In the genomic region with DNA sequence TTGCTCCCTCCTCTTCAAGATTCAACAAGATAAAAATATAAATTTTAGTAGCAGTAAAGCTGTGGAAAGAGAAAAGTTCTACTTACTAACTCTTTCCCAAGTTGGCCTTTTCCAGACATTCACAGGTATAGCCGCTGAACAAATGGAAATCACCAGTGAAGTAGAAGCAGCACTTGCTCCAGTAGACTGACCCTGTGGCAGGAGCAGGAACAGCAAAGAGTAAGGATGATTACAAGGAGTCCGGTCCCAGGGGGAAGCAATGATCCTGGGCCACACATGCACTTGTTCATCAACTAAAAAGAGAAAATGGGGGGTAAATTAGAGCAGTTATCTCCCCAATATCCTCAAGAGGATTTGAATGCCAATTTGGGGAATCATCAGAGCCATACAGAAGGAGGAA, we compare ENCODE assay signal across 26 cellular contexts.
DNase-seq lines count a peak whose midpoint lies in the region; FAIRE-seq and TF ChIP-seq lines count a peak whose summit lies in the region.
"Had no signal": no experiment of that assay in that cellular context is flagged by ENCODE, and none has a peak within 500 bp of the region (broad histone marks: within the 10 kb centered on the region; RNA-seq: fewer than 3 reads in every experiment).

No MANE protein-coding gene starts in this region.

- H2AFZ ChIP-seq in H1 (ENCODE audit: low read length) (peak overlapping the region; percentile 85; the same call in 1 of the 2 replicates), hepatocyte (no peak overlapping the region)

- TF ChIP-seq CTCF in H1 (IDR thresholded peaks at IDR 0.05; ENCODE audit: control extremely low read depth in 1 of 3, insufficient read depth in 1 of 3, low read depth in 1 of 3, low read length in 3 of 3): no peak
- no peak for TF ChIP-seq CTCF in hepatocyte (IDR thresholded peaks at IDR 0.05; ENCODE audit: poor library complexity)

- TF ChIP-seq POLR2A in H1 (IDR thresholded peaks at IDR 0.05; ENCODE audit: control extremely low read depth in 1 of 2, low read depth in 2 of 2, low read length in 2 of 2): no peak

- no peak overlapping the region for H4K8ac ChIP-seq in H1 (ENCODE audit: extremely low read depth, insufficient read depth, low read length)

- no peak overlapping the region for H3K4ac ChIP-seq in H1 (replicated peaks; ENCODE audit: insufficient read length, low read depth, low read length)

- H2BK120ac ChIP-seq in H1 (replicated peaks; ENCODE audit: low read depth, low read length): no peak overlapping the region

- no peaks in the 10 kb centered on the region for H3K36me3 ChIP-seq in H7 (replicated peaks; ENCODE audit: control insufficient read depth, insufficient read depth, low read length)
- no peaks in the 10 kb centered on the region for H3K36me3 ChIP-seq in H1 (ENCODE audit: control insufficient read depth in 2 of 4, insufficient read depth in 4 of 4, low read length in 3 of 4)
- no peaks in the 10 kb centered on the region for H3K36me3 ChIP-seq in hepatocyte (replicated peaks; ENCODE audit: insufficient read depth, low read depth)
- H3K36me3 ChIP-seq: BE2C, BLaER1 had no signal

- no peak overlapping the region for H3K4me2 ChIP-seq in H1 (ENCODE audit: insufficient read depth in 1 of 2, low read depth in 2 of 2, low read length in 2 of 2)
- H3K4me2 ChIP-seq in hepatocyte: no peak overlapping the region
- H3K4me2 ChIP-seq: BLaER1 had no signal

- no peaks in the 10 kb centered on the region for H4K20me1 ChIP-seq in H1 (replicated peaks in 1 of 2; ENCODE audit: control insufficient read depth in 1 of 2, insufficient read depth in 2 of 2, low read length in 2 of 2)
- no peaks in the 10 kb centered on the region for H4K20me1 ChIP-seq in hepatocyte (ENCODE audit: insufficient read depth, poor library complexity, severe bottlenecking)
- H4K20me1 ChIP-seq: BLaER1 had no signal

- POLR2A ChIA-PET in H1 (lab: Charles Lee; ENCODE audit: partially characterized antibody): no interaction called here

- no peak for FAIRE-seq in H1 (lab: Jason Lieb, UNC)
- FAIRE-seq: A204.1, GM12878, GM12892, GM18507 had no signal

- CTCF ChIA-PET in H1 (lab: Charles Lee; ENCODE audit: partially characterized antibody): no interaction called here

- H3K27me3 ChIP-seq in H7 (ENCODE audit: control insufficient read depth, insufficient read depth, low read length) (no peaks in the 10 kb centered on the region), H1 (replicated peaks in 1 of 4; ENCODE audit: control insufficient read depth in 3 of 4, extremely low read depth in 1 of 4, insufficient read depth in 3 of 4, low read length in 3 of 4) (no peaks in the 10 kb centered on the region), hepatocyte (no peaks in the 10 kb centered on the region)
- H3K27me3 ChIP-seq: BE2C, BLaER1 had no signal

- H3K9me3 ChIP-seq in H1 (ENCODE audit: insufficient read depth in 2 of 2, low read depth in 1 of 2, low read length in 1 of 2): 0 out of 4 replicates have a peak, but pooled peaks cover 0 to 3% of the 10 kb centered on the region in 2 experiments
- H3K9me3 ChIP-seq in hepatocyte (ENCODE audit: low read depth): no peaks in the 10 kb centered on the region
- H3K9me3 ChIP-seq: BE2C, BLaER1, Caco-2 had no signal

- peak; percentile 34 for DNase-seq in H7
- DNase-seq in H1 (ENCODE audit: low read depth in 1 of 2, low spot score in 2 of 2): no peak
- DNase-seq in iPS-NIHi11 (ENCODE audit: low spot score): peak; percentile 9
- no peak for DNase-seq in C1 segment of cervical spinal cord (lab: John Stamatoyannopoulos, UW)
- DNase-seq in hepatocyte (ENCODE audit: low spot score): no peak
- DNase-seq in D341Med (ENCODE audit: low spot score): no peak
- DNase-seq: 8988T; ACHN; BE2C; Caco-2; Calu3; CD4-positive, alpha-beta T cell; CD8-positive, alpha-beta T cell; DMS 273 treated with DMSO at 0.1 percent for 48 hours; DMS153; DMS53; DMS79; DND-41; EL; GDM1 had no signal

- H3K79me1 ChIP-seq in H1 (ENCODE audit: low read depth, low read length): no peaks in the 10 kb centered on the region

- WGBS in H1 (ENCODE audit: extremely low coverage in 1 of 2, insufficient coverage in 1 of 2, insufficient read length in 1 of 2, insufficient replicate concordance in 2 of 2, low coverage in 1 of 2, low lambda C conversion rate in 2 of 2, missing lambda C conversion rate in 1 of 2), 2 experiments: 86% methylated on average over 2 of the region's 2 CpGs; no CpG with 5 or more reads in 1 of the 2 experiments
- WGBS in hepatocyte (ENCODE audit: low lambda C conversion rate, missing lambda C conversion rate): 88% methylated on average over 2 of the region's 2 CpGs

- H3K9ac ChIP-seq in H1 (replicated peaks in 1 of 4; ENCODE audit: extremely low read depth in 1 of 4, low read depth in 3 of 4, low read length in 3 of 4): no peak overlapping the region
- H3K9ac ChIP-seq: BLaER1 had no signal

- H3K23ac ChIP-seq in H1 (ENCODE audit: insufficient read length): no peak overlapping the region

- H3K9me2 ChIP-seq in hepatocyte (replicated peaks; ENCODE audit: insufficient read depth): no peaks in the 10 kb centered on the region

- H3K4me1 ChIP-seq in H1 (replicated peaks in 1 of 4; ENCODE audit: control insufficient read depth in 3 of 4, insufficient read depth in 4 of 4, low read length in 3 of 4) (no peaks in the 10 kb centered on the region; a peak in 1 of 7 replicates), hepatocyte (ENCODE audit: insufficient read depth) (no peaks in the 10 kb centered on the region)
- H3K4me1 ChIP-seq: BE2C, BLaER1, Caco-2 had no signal

- no peaks in the 10 kb centered on the region for H3K23me2 ChIP-seq in H1 (ENCODE audit: low read depth, low read length)

- H4K5ac ChIP-seq in H1 (ENCODE audit: insufficient read length, low read depth, low read length): no peak overlapping the region

- H3K4me3 ChIP-seq in H7 (ENCODE audit: insufficient read depth, low read depth, low read length) (no peak overlapping the region), H1 (ENCODE audit: extremely low read depth in 1 of 4, insufficient read depth in 2 of 4, low read depth in 3 of 4, low read length in 4 of 4) (no peak overlapping the region), hepatocyte (no peak overlapping the region)
- H3K4me3 ChIP-seq: BLaER1, GM12878 had no signal

- H3K56ac ChIP-seq in H1 (replicated peaks; ENCODE audit: insufficient read length, low read depth, low read length): no peak overlapping the region

- no peak overlapping the region for H2AK5ac ChIP-seq in H1 (ENCODE audit: low read depth, low read length)

- H2BK20ac ChIP-seq in H1 (ENCODE audit: low read length): no peak overlapping the region

- no peak overlapping the region for H2BK15ac ChIP-seq in H1 (ENCODE audit: low read length)

- no peak for TF ChIP-seq RAD21 in H1 (IDR thresholded peaks at IDR 0.05 in 1 of 2, conservative IDR thresholded peaks at IDR 0.05 in 1 of 2; ENCODE audit: low read depth in 2 of 2, low read length in 2 of 2)

- H2BK5ac ChIP-seq in H1 (ENCODE audit: low read depth, low read length): no peak overlapping the region

- H3K14ac ChIP-seq in H1 (ENCODE audit: insufficient read length): no peak overlapping the region

- H4K91ac ChIP-seq in H1 (replicated peaks; ENCODE audit: insufficient read length, low read length): no peak overlapping the region

- H3K27ac ChIP-seq in H1 (ENCODE audit: low read depth, low read length) (no peak overlapping the region), hepatocyte (no peak overlapping the region)
- H3K27ac ChIP-seq: BLaER1, C4-2B had no signal

- TF ChIP-seq EP300 in H1 (IDR thresholded peaks at IDR 0.05; ENCODE audit: borderline replicate concordance in 1 of 2, low read depth in 2 of 2, low read length in 2 of 2): no peak

- H3K79me2 ChIP-seq in H1 (ENCODE audit: control insufficient read depth in 1 of 2, insufficient read depth in 2 of 2, low read length in 2 of 2): no peaks in the 10 kb centered on the region
- no peaks in the 10 kb centered on the region for H3K79me2 ChIP-seq in hepatocyte

- no peak overlapping the region for H3K18ac ChIP-seq in H1 (ENCODE audit: extremely low read depth, low read length)

- H2BK12ac ChIP-seq in H1 (ENCODE audit: low read depth, low read length): no peak overlapping the region

TF ChIP-seq in H1, 55 proteins besides CTCF, POLR2A, EP300 and RAD21:
- TF ChIP-seq BRCA1 (IDR thresholded peaks at IDR 0.05; ENCODE audit: low read depth, low read length) (no peak), CEBPB (IDR thresholded peaks at IDR 0.05; ENCODE audit: low read depth, low read length) (no peak), KDM4A (IDR thresholded peaks at IDR 0.05; ENCODE audit: low read depth, low read length, severe bottlenecking) (no peak), BCL11A (IDR thresholded peaks at IDR 0.05; ENCODE audit: low read depth in 2 of 2, low read length in 2 of 2) (no peak), KDM5A (IDR thresholded peaks at IDR 0.05; ENCODE audit: low read length) (no peak), SP4 (IDR thresholded peaks at IDR 0.05; ENCODE audit: low read length) (no peak), BACH1 (IDR thresholded peaks at IDR 0.05; ENCODE audit: low read length) (no peak), CHD1 (IDR thresholded peaks at IDR 0.05; ENCODE audit: low read depth, low read length) (no peak), PHF8 (conservative IDR thresholded peaks at IDR 0.05; ENCODE audit: low read depth, low read length) (no peak), RBBP5 (IDR thresholded peaks at IDR 0.05; ENCODE audit: borderline replicate concordance, low read depth, low read length) (no peak), HDAC6 (IDR thresholded peaks at IDR 0.05; ENCODE audit: low read depth, low read length) (no peak), HDAC2 (IDR thresholded peaks at IDR 0.05; ENCODE audit: borderline replicate concordance in 1 of 2, low read depth in 2 of 2, low read length in 2 of 2) (no peak), SAP30 (IDR thresholded peaks at IDR 0.05; ENCODE audit: insufficient read depth, insufficient replicate concordance, low read length) (no peak)

Comparison
In these comparisons a context has a peak if more than half of its experiments do, and no peak if none do; other contexts are left out.
1. DNase-seq: peak in H7 (single experiment) and iPS-NIHi11 (single experiment); none in H1 (0 of 2), C1 segment of cervical spinal cord (0 of 14), hepatocyte (single experiment) and D341Med (single experiment).